8 cellular contexts compared by ENCODE assay signal in the genomic region with DNA sequence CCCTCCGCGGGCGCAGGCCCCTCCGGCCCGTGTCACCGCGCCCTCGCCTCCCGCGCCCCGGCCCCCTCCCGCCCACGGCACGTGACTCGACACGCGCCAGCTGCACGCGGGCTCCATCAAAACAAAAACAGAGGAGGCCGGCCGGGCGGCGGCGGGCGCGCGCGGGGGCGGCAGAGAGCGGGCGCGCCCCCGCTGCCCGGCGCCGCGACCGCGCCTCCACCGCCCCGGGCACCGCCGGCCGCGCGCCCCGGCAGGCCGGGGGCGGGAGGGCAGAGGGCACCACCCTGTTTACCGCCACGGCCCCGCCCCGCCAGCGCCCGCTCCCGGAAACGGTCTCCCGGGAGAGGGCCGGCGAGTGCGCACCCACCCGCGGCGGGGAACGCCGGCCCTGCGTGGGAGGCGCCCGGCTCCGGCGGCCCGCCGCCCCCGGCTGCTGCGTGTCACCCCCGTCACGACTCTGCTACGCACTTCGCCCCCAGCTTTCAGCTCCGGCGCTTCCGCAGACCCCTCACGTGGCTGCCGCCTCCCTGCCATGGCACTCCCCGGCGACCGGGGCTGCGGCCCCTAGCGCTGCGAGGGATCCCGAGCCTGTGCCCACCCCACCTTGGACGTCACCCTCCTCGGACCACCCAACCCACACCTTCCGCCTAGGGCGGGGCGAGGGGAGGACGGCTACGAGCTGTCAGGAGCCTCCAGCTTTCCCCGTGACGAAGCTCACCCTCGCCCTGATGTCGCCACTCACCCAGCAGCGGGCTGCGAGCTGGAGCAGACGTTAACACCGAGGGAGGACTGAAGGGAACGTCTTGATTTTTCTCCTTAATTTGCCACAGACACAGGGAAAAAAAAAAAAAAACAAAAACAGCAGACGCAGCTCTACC.
A peak's percentile ranks its signal among the peaks of the same experiment; 100 is the strongest.
DNase-seq lines count a peak whose midpoint lies in the region; ATAC-seq and TF ChIP-seq lines count a peak whose summit lies in the region.

No MANE protein-coding gene starts in this region.

- peak overlapping the region; percentile 66 to 100 (median 99) for H3K4me3 ChIP-seq in dorsolateral prefrontal cortex
- peak overlapping the region; percentile 95 for H3K4me3 ChIP-seq in lower lobe of right lung

- H3K4me1 ChIP-seq in lower lobe of right lung, result peaks cover 65% of the 10 kb centered on the region

- peak in 3 of 56 donors; percentile 7 to 21 (median 14) for TF ChIP-seq CTCF in dorsolateral prefrontal cortex (IDR thresholded peaks at IDR 0.05 in 54 of 56, conservative IDR thresholded peaks at IDR 0.05 in 2 of 56; ENCODE audit: low read depth in 1 of 56, partially characterized antibody in 56 of 56)
- no peak for TF ChIP-seq CTCF in lower lobe of right lung (IDR thresholded peaks at IDR 0.05)

- peak; percentile 19 for ATAC-seq in HG02938 (IDR thresholded peaks at IDR 0.05; ENCODE audit: unreplicated experiment)
- peak; percentile 73 to 84 for ATAC-seq in lower lobe of right lung

- peaks cover 24% of the 10 kb centered on the region for H3K36me3 ChIP-seq in lower lobe of right lung

- H3K27me3 ChIP-seq in dorsolateral prefrontal cortex (no peaks in the 10 kb centered on the region), lower lobe of right lung (ENCODE audit: low read depth) (no peaks in the 10 kb centered on the region)

- H3K27ac ChIP-seq in dorsolateral prefrontal cortex (peak overlapping the region; percentile 96 to 100 (median 100)), lower lobe of right lung (peak overlapping the region; percentile 100)

- no peaks in the 10 kb centered on the region for H3K9me3 ChIP-seq in lower lobe of right lung

- DNase-seq in NOMO-1 (lab: John Stamatoyannopoulos, UW; ENCODE audit: unreplicated experiment in 2 of 2), result peak; percentile 8 to 16
- DNase-seq in NOMO-1 treated with dmso at 0.1 percent for 144 hours (lab: John Stamatoyannopoulos, UW; ENCODE audit: unreplicated experiment), result no peak
- peak; percentile 21 for DNase-seq in NCI-H2227 treated with DMSO at 0.1 percent for 48 hours (lab: John Stamatoyannopoulos, UW)
- peak; percentile 74 to 82 for DNase-seq in activated CD4-positive, alpha-beta T cell treated with anti-CD3 and anti-CD28 coated beads, Interleukin-2, amount 50 U/mL, for 4 hours
- peak; percentile 74 to 89 (median 77) for DNase-seq in dorsolateral prefrontal cortex
- peak; percentile 91 for DNase-seq in lower lobe of right lung
- peak; percentile 58 to 76 (median 58) for DNase-seq in stimulated activated CD4-positive, alpha-beta T cell treated with anti-CD3 and anti-CD28 coated beads, TNF-alpha, amount 100 ng/mL, for 24 hours (ENCODE audit: low read depth in 3 of 3)

- intact Hi-C loops in dorsolateral prefrontal cortex (cut with DNase I), result loop anchor here (2.0 to 10.0 kb wide), 8 partner anchors 33 to 406 kb away; partner anchors contain the start of gene MKLN1 (in 2 of the 2)
- intact Hi-C loops in lower lobe of right lung (cut with DNase I), result no loop called here
